Comparison of ENCODE assay signal across 1 cellular context in the genomic region with DNA sequence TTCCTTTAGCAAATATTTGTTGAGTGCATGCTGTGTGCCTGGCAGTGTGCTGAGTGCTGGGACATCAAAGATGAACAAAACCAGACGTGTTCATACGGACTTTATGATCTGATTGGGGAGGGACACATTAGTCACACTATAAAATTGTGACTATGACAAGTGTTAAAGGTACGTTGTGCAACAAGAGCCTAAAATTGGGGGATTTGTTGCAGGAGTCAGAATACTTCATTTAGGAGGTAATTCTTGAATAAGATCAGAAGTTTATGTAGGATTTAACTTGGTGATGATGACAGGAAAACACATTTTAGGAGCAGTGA.
TF ChIP-seq lines count a peak whose summit lies in the region.

No MANE protein-coding gene starts in this region.

TF ChIP-seq in GM12878, 131 proteins besides CTCF, POLR2A, EP300 and RAD21:
- TF ChIP-seq NR2C2 (IDR thresholded peaks at IDR 0.05; ENCODE audit: borderline replicate concordance, control insufficient read depth, insufficient read length, low read depth): no peak
- no peak for TF ChIP-seq TCF7 (IDR thresholded peaks at IDR 0.05; ENCODE audit: borderline replicate concordance)
- TF ChIP-seq ESRRA (IDR thresholded peaks at IDR 0.05; ENCODE audit: low read length): no peak
- TF ChIP-seq, protein P1, sequence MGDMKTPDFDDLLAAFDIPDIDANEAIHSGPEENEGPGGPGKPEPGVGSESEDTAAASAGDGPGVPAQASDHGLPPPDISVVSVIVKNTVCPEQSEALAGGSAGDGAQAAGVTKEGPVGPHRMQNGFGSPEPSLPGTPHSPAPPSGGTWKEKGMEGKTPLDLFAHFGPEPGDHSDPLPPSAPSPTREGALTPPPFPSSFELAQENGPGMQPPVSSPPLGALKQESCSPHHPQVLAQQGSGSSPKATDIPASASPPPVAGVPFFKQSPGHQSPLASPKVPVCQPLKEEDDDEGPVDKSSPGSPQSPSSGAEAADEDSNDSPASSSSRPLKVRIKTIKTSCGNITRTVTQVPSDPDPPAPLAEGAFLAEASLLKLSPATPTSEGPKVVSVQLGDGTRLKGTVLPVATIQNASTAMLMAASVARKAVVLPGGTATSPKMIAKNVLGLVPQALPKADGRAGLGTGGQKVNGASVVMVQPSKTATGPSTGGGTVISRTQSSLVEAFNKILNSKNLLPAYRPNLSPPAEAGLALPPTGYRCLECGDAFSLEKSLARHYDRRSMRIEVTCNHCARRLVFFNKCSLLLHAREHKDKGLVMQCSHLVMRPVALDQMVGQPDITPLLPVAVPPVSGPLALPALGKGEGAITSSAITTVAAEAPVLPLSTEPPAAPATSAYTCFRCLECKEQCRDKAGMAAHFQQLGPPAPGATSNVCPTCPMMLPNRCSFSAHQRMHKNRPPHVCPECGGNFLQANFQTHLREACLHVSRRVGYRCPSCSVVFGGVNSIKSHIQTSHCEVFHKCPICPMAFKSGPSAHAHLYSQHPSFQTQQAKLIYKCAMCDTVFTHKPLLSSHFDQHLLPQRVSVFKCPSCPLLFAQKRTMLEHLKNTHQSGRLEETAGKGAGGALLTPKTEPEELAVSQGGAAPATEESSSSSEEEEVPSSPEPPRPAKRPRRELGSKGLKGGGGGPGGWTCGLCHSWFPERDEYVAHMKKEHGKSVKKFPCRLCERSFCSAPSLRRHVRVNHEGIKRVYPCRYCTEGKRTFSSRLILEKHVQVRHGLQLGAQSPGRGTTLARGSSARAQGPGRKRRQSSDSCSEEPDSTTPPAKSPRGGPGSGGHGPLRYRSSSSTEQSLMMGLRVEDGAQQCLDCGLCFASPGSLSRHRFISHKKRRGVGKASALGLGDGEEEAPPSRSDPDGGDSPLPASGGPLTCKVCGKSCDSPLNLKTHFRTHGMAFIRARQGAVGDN (IDR thresholded peaks at IDR 0.05): no peak
